ENCODE assay signal across 24 cellular contexts in the genomic region with DNA sequence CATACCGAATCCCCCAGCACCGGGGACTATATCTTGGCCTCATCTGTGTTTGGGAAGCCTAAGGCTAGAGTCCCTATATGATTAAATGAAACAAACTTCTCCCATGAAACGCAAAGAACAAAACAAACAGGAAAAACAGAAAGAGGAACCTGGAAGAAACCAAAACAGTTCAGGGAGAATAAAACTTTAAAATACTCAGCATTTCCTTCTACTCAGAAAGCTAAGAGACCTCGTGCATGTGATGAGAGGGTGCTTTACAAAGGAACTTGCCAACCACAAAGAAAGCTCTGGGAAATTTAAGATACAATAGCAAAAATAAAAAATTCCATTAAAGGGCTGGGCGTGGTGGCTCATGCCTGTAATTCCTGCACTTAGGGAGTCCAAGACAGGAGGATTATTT. TPM values are rescaled to one million over a fixed set of nuclear protein-coding genes. Genes with fewer than 3 reads are reported as not detected.
DNase-seq lines count a peak whose midpoint lies in the region; ATAC-seq and TF ChIP-seq lines count a peak whose summit lies in the region.
"Had no signal": no experiment of that assay in that cellular context is flagged by ENCODE, and none has a peak within 500 bp of the region (broad histone marks: within the 10 kb centered on the region; RNA-seq: fewer than 3 reads in every experiment).

No MANE protein-coding gene starts in this region.

- peaks cover 5% of the 10 kb centered on the region for H3K4me1 Mint-ChIP-seq in chondrocyte (ENCODE audit: low read depth)
- peaks cover under 1% of the 10 kb centered on the region for H3K4me1 Mint-ChIP-seq in type B pancreatic cell (ENCODE audit: unreplicated experiment)
- peaks cover under 1 to 5% (median 4%) of the 10 kb centered on the region in 3 donors for H3K4me1 Mint-ChIP-seq in T-cell
- H3K4me1 Mint-ChIP-seq: neural crest cell had no signal

- H3K27ac Mint-ChIP-seq in chondrocyte (ENCODE audit: unreplicated experiment) (no peak overlapping the region), type B pancreatic cell (no peak overlapping the region), T-cell (no peak overlapping the region)
- H3K27ac Mint-ChIP-seq: activated CD8-positive, alpha-beta T cell treated with anti-CD3 and anti-CD28 coated beads for 36 hours; effector memory CD8-positive, alpha-beta T cell; WTC11 had no signal

- H3K27me3 ChIP-seq in lower lobe of right lung (ENCODE audit: low read depth): no peaks in the 10 kb centered on the region
- H3K27me3 ChIP-seq: BE2C had no signal

- H3K27me3 Mint-ChIP-seq in chondrocyte (ENCODE audit: low read depth) (peaks cover 4% of the 10 kb centered on the region), type B pancreatic cell (peaks cover 3% of the 10 kb centered on the region), T-cell (peaks cover 0 to 5% of the 10 kb centered on the region in 2 donors)
- H3K27me3 Mint-ChIP-seq: activated CD8-positive, alpha-beta T cell treated with anti-CD3 and anti-CD28 coated beads for 36 hours; central memory CD8-positive, alpha-beta T cell; effector memory CD8-positive, alpha-beta T cell had no signal

- H3K36me3 ChIP-seq in lower lobe of right lung: no peaks in the 10 kb centered on the region
- H3K36me3 ChIP-seq: BE2C, HAP-1, SJSA1 had no signal

- peak overlapping the region; percentile 50 for H3K27ac ChIP-seq in lower lobe of right lung
- H3K27ac ChIP-seq: psoas muscle, SJSA1 had no signal

- H3K4me3 Mint-ChIP-seq in chondrocyte (ENCODE audit: unreplicated experiment) (no peak overlapping the region), type B pancreatic cell (peak overlapping the region; percentile 6), T-cell (no peak overlapping the region)
- H3K4me3 Mint-ChIP-seq: activated CD8-positive, alpha-beta T cell treated with anti-CD3 and anti-CD28 coated beads for 36 hours; central memory CD8-positive, alpha-beta T cell; effector memory CD8-positive, alpha-beta T cell; neural crest cell; WTC11 had no signal

- H3K36me3 Mint-ChIP-seq in chondrocyte (ENCODE audit: low read depth) (no peaks in the 10 kb centered on the region), type B pancreatic cell (no peaks in the 10 kb centered on the region), T-cell (no peaks in the 10 kb centered on the region)
- H3K36me3 Mint-ChIP-seq: WTC11 had no signal

- POLR2A ChIA-PET in T-cell (lab: Charles Lee): no interaction called here

- DNase-seq in Right ventricle myocardium inferior (ENCODE audit: missing footprints) (no peak), cardiac septum (ENCODE audit: low spot score) (no peak), chondrocyte (ENCODE audit: low spot score) (peak; percentile 33), lower lobe of right lung (no peak), type B pancreatic cell (ENCODE audit: extremely low spot score, unreplicated experiment) (no peak), T-cell (no peak)
- DNase-seq in activated CD4-positive, alpha-beta T cell treated with anti-CD3 and anti-CD28 coated beads, Interleukin-2, amount 50 U/mL, for 48 hours: no peak
- DNase-seq: activated CD8-positive, alpha-beta T cell treated with anti-CD3 and anti-CD28 coated beads for 36 hours; activated naive CD4-positive, alpha-beta T cell; amygdala; BE2C; effector memory CD8-positive, alpha-beta T cell; NCI-H1417; NCI-H510A treated with DMSO at 0.1 percent for 48 hours; OCI-M1; psoas muscle; stimulated activated CD8-positive, alpha-beta memory T cell treated with anti-CD3 and anti-CD28 coated beads, Interleukin-4, amount 100 ng/mL, for 48 hours; T-helper 2 cell had no signal

- ATAC-seq in Right ventricle myocardium inferior (peak; percentile 44), lower lobe of right lung (no peak), T-cell (replicated peaks in 1 of 4) (no peak), HG03045 (IDR thresholded peaks at IDR 0.05; ENCODE audit: unreplicated experiment) (no peak)
- ATAC-seq: activated CD8-positive, alpha-beta T cell treated with anti-CD3 and anti-CD28 coated beads for 36 hours; effector memory CD8-positive, alpha-beta T cell; psoas muscle; WTC11 had no signal

- H3K9me3 Mint-ChIP-seq in chondrocyte (ENCODE audit: low read depth) (no peaks in the 10 kb centered on the region), type B pancreatic cell (no peaks in the 10 kb centered on the region), T-cell (no peaks in the 10 kb centered on the region)
- H3K9me3 Mint-ChIP-seq: activated CD8-positive, alpha-beta T cell treated with anti-CD3 and anti-CD28 coated beads for 36 hours; central memory CD8-positive, alpha-beta T cell; effector memory CD8-positive, alpha-beta T cell; neural crest cell had no signal

- peaks cover 3% of the 10 kb centered on the region for H3K4me1 ChIP-seq in lower lobe of right lung
- H3K4me1 ChIP-seq: BE2C, HAP-1, SJSA1 had no signal

- intact Hi-C loops in Right ventricle myocardium inferior (cut with DNase I): no loop called here
- intact Hi-C loops in cardiac septum (cut with DNase I): no loop called here
- intact Hi-C loops in lower lobe of right lung (cut with DNase I): no loop called here

- CTCF ChIA-PET in T-cell (lab: Charles Lee): no interaction called here

- TF ChIP-seq CTCF in chondrocyte (IDR thresholded peaks at IDR 0.05) (no peak), lower lobe of right lung (IDR thresholded peaks at IDR 0.05) (no peak), type B pancreatic cell (conservative IDR thresholded peaks at IDR 0.05) (no peak)

- H3K9me3 ChIP-seq in lower lobe of right lung: no peaks in the 10 kb centered on the region
- H3K9me3 ChIP-seq: BE2C, HAP-1, psoas muscle, SJSA1 had no signal

- no peak overlapping the region for H3K4me3 ChIP-seq in lower lobe of right lung
- H3K4me3 ChIP-seq: HAP-1, psoas muscle, SJSA1 had no signal

RNA-seq across cellular contexts. Expression of gene PILRA, which starts 6.9 kb away (rescaled TPM):
- total RNA-seq in Right ventricle myocardium inferior (3.8 TPM), cardiac septum (2.3 TPM), chondrocyte (0.60 to 0.92 TPM (median 0.62 TPM) in 3 replicates), lower lobe of right lung (48.7 TPM), type B pancreatic cell (ENCODE audit: low replicate concordance) (2.1 and 2.8 TPM in 2 replicates), T-cell (10 to 100 TPM in 2 of 5 donors, 1 to 10 TPM in 3; 3.7 to 19.3 (median 7.1) TPM)

RNA-seq across cellular contexts. Expression of gene PILRB, which starts 22.3 kb away (rescaled TPM):
- total RNA-seq in Right ventricle myocardium inferior (9.2 TPM), cardiac septum (11.6 TPM), chondrocyte (19.1 to 32.2 TPM (median 20.3 TPM) in 3 replicates), lower lobe of right lung (35.9 TPM), type B pancreatic cell (ENCODE audit: low replicate concordance) (45.2 and 51.5 TPM in 2 replicates), T-cell (100 to 1,000 TPM in 3 of 5 donors, 10 to 100 TPM in 2; 91.2 to 117 (median 102) TPM)

RNA-seq across cellular contexts. Expression of gene ZCWPW1, which starts 48.3 kb away (rescaled TPM):
- total RNA-seq in Right ventricle myocardium inferior (4.4 TPM), cardiac septum (3.4 TPM), chondrocyte (2.3 to 3.8 TPM (median 2.6 TPM) in 3 replicates), lower lobe of right lung (4.9 TPM), type B pancreatic cell (ENCODE audit: low replicate concordance) (2.2 and 2.7 TPM in 2 replicates), T-cell (10 to 100 TPM in 3 of 5 donors, 1 to 10 TPM in 2; 6.9 to 13.9 (median 12.0) TPM)

RNA-seq across cellular contexts. Expression of gene MEPCE, which starts 49.5 kb away (rescaled TPM):
- total RNA-seq in Right ventricle myocardium inferior: 24.9 TPM
- 19.7 TPM for total RNA-seq in cardiac septum
- 30.9 to 39.1 TPM (median 31.8 TPM) in 3 replicates for total RNA-seq in chondrocyte
- total RNA-seq in lower lobe of right lung: 36.3 TPM
- total RNA-seq in type B pancreatic cell (ENCODE audit: low replicate concordance): 27.5 and 36.6 TPM in 2 replicates
- 10 to 100 TPM; 50.6 to 63.2 (median 60.3) TPM for total RNA-seq in T-cell

RNA-seq across cellular contexts. Expression of gene PPP1R35, which starts 56.1 kb away (rescaled TPM):
- total RNA-seq in Right ventricle myocardium inferior (12.4 TPM), cardiac septum (15.7 TPM), chondrocyte (20.5 to 23.0 TPM (median 21.0 TPM) in 3 replicates), lower lobe of right lung (24.5 TPM), type B pancreatic cell (ENCODE audit: low replicate concordance) (31.4 and 33.8 TPM in 2 replicates), T-cell (100 to 1,000 TPM in 2 of 5 donors, 10 to 100 TPM in 3; 32.8 to 117 (median 98.6) TPM)
